22 cellular contexts compared by ENCODE assay signal in the genomic region with DNA sequence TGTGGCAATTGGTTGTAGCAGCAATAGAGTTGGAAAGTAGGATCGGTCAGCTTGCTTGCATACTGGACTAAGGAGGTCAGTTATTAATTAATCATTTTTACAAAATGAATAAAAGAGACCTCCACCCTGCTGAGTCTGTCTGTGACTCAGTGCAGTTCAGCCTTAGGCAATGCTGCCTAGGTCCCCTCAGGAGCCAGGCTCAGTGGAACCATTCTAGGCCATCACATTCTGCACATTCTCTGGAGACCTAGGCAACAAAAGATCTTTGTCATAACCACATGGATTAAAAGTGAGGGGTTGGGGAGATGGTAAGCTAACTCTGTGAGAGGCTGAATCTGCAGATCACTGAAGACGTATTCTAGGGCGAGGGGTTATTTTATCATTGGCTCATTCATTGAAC.
"Had no signal": no experiment of that assay in that cellular context is flagged by ENCODE, and none has a peak within 500 bp of the region (broad histone marks: within the 10 kb centered on the region; RNA-seq: fewer than 3 reads in every experiment).

No MANE protein-coding gene starts in this region.

- H3K9me3 ChIP-seq: mucosa of descending colon, neutrophil, right atrium auricular region, thyroid gland had no signal

- H3K4me1 ChIP-seq: esophagus muscularis mucosa, parathyroid adenoma, right atrium auricular region, stomach had no signal

- H3K4me3 ChIP-seq: coronary artery, esophagus muscularis mucosa, lung, mucosa of descending colon, right atrium auricular region, stomach, thyroid gland had no signal

- H2AFZ ChIP-seq: parathyroid adenoma had no signal

- H3K9ac ChIP-seq: parathyroid adenoma had no signal

- DNase-seq: dermis blood vessel endothelial cell; effector memory CD4-positive, alpha-beta T cell; hypothalamus; immature natural killer cell; islet precursor cell; kidney glomerular epithelial cell; mucosa of descending colon; naive B cell; stimulated activated CD4-positive, alpha-beta T cell treated with anti-CD3 and anti-CD28 coated beads, Interleukin-2, amount 100 ng/mL, for 24 hours; stimulated activated CD4-positive, alpha-beta T cell treated with anti-CD3 and anti-CD28 coated beads, Interleukin-4, amount 100 ng/mL, for 24 hours; stimulated activated naive CD4-positive, alpha-beta T cell treated with Interleukin-2 at 50 U/mL for 16 hours; stomach; thyroid gland had no signal

- H3K79me2 ChIP-seq: parathyroid adenoma had no signal

- H3K27me3 ChIP-seq: esophagus muscularis mucosa, right atrium auricular region, thyroid gland had no signal

- H3K27ac ChIP-seq: coronary artery, esophagus muscularis mucosa, neutrophil, parathyroid adenoma, right atrium auricular region, stomach, thyroid gland had no signal

- H3K36me3 ChIP-seq: esophagus muscularis mucosa, neutrophil, right atrium auricular region, stomach, thyroid gland had no signal

- ATAC-seq: mucosa of descending colon; natural killer cell treated with Interleukin-12 subunit alpha and Interleukin-12 subunit beta and Interleukin-15 and Interleukin-18, amount 100 ng/mL, for 72 hours; sciatic nerve; stimulated activated effector memory CD8-positive, alpha-beta T cell treated with anti-CD3 and anti-CD28 coated beads, Interleukin-12 subunit alpha, Interleukin-12 subunit beta, amount 100 ng/mL, for 72 hours had no signal
